Comparison of ENCODE assay signal across 22 cellular contexts in genomic region chr12:26928661-26929060, GRCh38.
"Had no signal": no experiment of that assay in that cellular context is flagged by ENCODE, and none has a peak within 500 bp of the region (broad histone marks: within the 10 kb centered on the region; RNA-seq: fewer than 3 reads in every experiment).

No MANE protein-coding gene starts in this region.

- H3K4me3 Mint-ChIP-seq: IgD-negative memory B cell, T-cell had no signal

- H3K9me3 Mint-ChIP-seq: IgD-negative memory B cell, T-cell had no signal

- H3K27ac Mint-ChIP-seq: IgD-negative memory B cell, T-cell had no signal

- ATAC-seq: K562, T-cell had no signal

- FAIRE-seq: HTR-8/SVneo, K562, RCC 7860 had no signal

- DNase-seq: Kasumi-1, MV-4-11, NCI-H1048, NCI-H1105, NCI-H1417, NCI-H1436 treated with DMSO at 0.1 percent for 48 hours, NCI-H1694, NCI-H187 treated with DMSO at 0.1 percent for 48 hours, NCI-H2029 treated with DMSO at 0.1 percent for 48 hours, NCI-H2171 treated with DMSO at 0.1 percent for 48 hours, NCI-H2227 treated with DMSO at 0.1 percent for 48 hours, NCI-H524, NCI-H69, Right ventricle myocardium superior, RPMI8226, SK-N-SH, SW 1271, T-cell had no signal

- H3K27me3 Mint-ChIP-seq: IgD-negative memory B cell, T-cell had no signal
